Comparison of ENCODE assay signal across 22 cellular contexts in genomic region chr7:51635801-51636200, GRCh38.
"Had no signal": no experiment of that assay in that cellular context is flagged by ENCODE, and none has a peak within 500 bp of the region (broad histone marks: within the 10 kb centered on the region; RNA-seq: fewer than 3 reads in every experiment).

No MANE protein-coding gene starts in this region.

- H3K9me3 ChIP-seq: left ventricle myocardium inferior, ovary, prostate gland, suprapubic skin, thoracic aorta, tibial artery, upper lobe of right lung, uterus had no signal

- DNase-seq: islet precursor cell; left ventricle myocardium inferior; mesendoderm; naive thymus-derived CD4-positive, alpha-beta T cell; ovary; retina; right cardiac atrium; spleen; stimulated activated CD4-positive, alpha-beta T cell treated with anti-CD3 and anti-CD28 coated beads, Interleukin-4, amount 100 ng/mL, for 24 hours; stimulated activated naive CD4-positive, alpha-beta T cell; tibial artery; trophoblast cell; upper lobe of right lung; uterus had no signal

- H3K4me1 ChIP-seq: left ventricle myocardium inferior, prostate gland, suprapubic skin, tibial artery, upper lobe of right lung, uterus had no signal

- H3K27ac ChIP-seq: left ventricle myocardium inferior, ovary, prostate gland, skin epidermis, spleen, suprapubic skin, thoracic aorta, tibial artery, upper lobe of right lung, uterus had no signal

- H3K4me3 ChIP-seq: left ventricle myocardium inferior, lung, ovary, prostate gland, skin epidermis, spleen, suprapubic skin, thoracic aorta, tibial artery, upper lobe of right lung, uterus had no signal

- ATAC-seq: naive thymus-derived CD4-positive, alpha-beta T cell; natural killer cell treated with Interleukin-12 subunit alpha and Interleukin-12 subunit beta and Interleukin-15 and Interleukin-18, amount 100 ng/mL, for 72 hours; right cardiac atrium; sciatic nerve; stimulated activated effector memory CD8-positive, alpha-beta T cell treated with anti-CD3 and anti-CD28 coated beads, Interleukin-12 subunit alpha, Interleukin-12 subunit beta, amount 100 ng/mL, for 72 hours; upper lobe of right lung had no signal

- H3K27me3 ChIP-seq: ovary, spleen, suprapubic skin, tibial artery, upper lobe of right lung, uterus had no signal

- H3K36me3 ChIP-seq: left ventricle myocardium inferior, ovary, prostate gland, spleen, suprapubic skin, thoracic aorta, tibial artery, upper lobe of right lung, uterus had no signal
